1 cellular context compared by ENCODE assay signal in genomic region chr14:50545618-50546017, GRCh38.
TF ChIP-seq lines count a peak whose summit lies in the region.

No MANE protein-coding gene starts in this region.

TF ChIP-seq in HepG2, 621 proteins besides CTCF, POLR2A, EP300 and RAD21 (continued from another document):
- TF ChIP-seq ARID5B (CRISPR knock-in tag; IDR thresholded peaks at IDR 0.05) (0 out of 2 replicates have a peak, but pooled peaks have one; percentile 30), TCF7 (IDR thresholded peaks at IDR 0.05; ENCODE audit: low read depth) (peak; percentile 29; the same call in 1 of the 2 replicates), SAP130 (CRISPR knock-in tag; IDR thresholded peaks at IDR 0.05; ENCODE audit: low read depth) (0 out of 2 replicates have a peak, but pooled peaks have one; percentile 31)
